ENCODE assay signal across 9 cellular contexts in the genomic region with DNA sequence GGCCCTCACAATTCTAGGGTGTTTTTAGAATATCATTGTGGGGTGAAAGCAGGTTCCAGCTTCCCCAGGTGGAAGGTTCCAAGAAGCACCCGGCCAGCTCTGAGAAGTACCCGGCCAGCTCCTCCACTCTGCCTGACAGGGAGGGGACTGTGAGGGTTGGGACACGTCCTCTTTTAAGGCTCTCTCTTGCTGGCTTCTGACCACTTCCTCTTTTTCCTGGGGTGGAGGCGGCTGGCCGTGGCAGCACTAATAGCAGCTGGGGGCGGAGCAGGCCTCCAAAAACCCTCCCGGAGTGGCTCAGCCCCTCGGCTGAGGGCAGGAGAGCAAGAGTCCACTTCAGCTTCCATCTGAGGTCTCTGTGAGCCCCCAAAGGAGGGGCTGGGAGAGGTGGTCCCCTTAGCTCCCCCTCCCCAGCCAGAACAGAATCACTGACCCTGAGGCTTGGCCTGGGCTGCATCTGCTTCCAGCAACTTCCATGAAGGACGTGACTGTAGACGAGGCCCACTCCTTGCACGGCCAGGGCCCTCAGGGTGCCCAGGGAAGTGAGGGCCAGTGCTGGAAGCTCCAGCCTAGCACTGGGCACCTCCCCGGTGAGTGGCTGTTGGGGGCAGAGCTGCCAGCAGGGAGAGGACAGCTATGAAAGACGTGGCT. TPM values are rescaled to one million over a fixed set of nuclear protein-coding genes. Genes with fewer than 3 reads are reported as not detected.
DNase-seq lines count a peak whose midpoint lies in the region; ATAC-seq and TF ChIP-seq lines count a peak whose summit lies in the region.
"Had no signal": no experiment of that assay in that cellular context is flagged by ENCODE, and none has a peak within 500 bp of the region (broad histone marks: within the 10 kb centered on the region; RNA-seq: fewer than 3 reads in every experiment).

No MANE protein-coding gene starts in this region.

- H3K4me3 Mint-ChIP-seq in WTC11 (no peak overlapping the region), memory B cell (peak overlapping the region; percentile 72)
- H3K4me3 Mint-ChIP-seq: brain had no signal

- no peaks in the 10 kb centered on the region for H3K27me3 Mint-ChIP-seq in WTC11 (ENCODE audit: low read depth)
- H3K27me3 Mint-ChIP-seq in memory B cell, result no peaks in the 10 kb centered on the region

- H3K27ac Mint-ChIP-seq in WTC11 (no peak overlapping the region), memory B cell (peak overlapping the region; percentile 88)
- H3K27ac Mint-ChIP-seq: brain had no signal

- H3K27me3 ChIP-seq in A673 (replicated peaks; ENCODE audit: insufficient read depth, low read depth, low read length, poor library complexity), result no peaks in the 10 kb centered on the region

- H3K9me3 Mint-ChIP-seq in WTC11, result no peaks in the 10 kb centered on the region
- no peaks in the 10 kb centered on the region for H3K9me3 Mint-ChIP-seq in memory B cell

- POLR2A ChIA-PET in WTC11 (lab: Charles Lee) (no interaction called here), A673 (lab: Charles Lee; ENCODE audit: low non-redundant PET) (no interaction called here)

- H3K4me1 Mint-ChIP-seq in WTC11 (peaks cover 11% of the 10 kb centered on the region), memory B cell (peaks cover 39% of the 10 kb centered on the region)
- H3K4me1 Mint-ChIP-seq: brain had no signal

- H3K36me3 ChIP-seq in A673 (ENCODE audit: insufficient read depth, low read length, poor library complexity, severe bottlenecking), result no peaks in the 10 kb centered on the region

- TF ChIP-seq CTCF in WTC11 (IDR thresholded peaks at IDR 0.05), result no peak
- TF ChIP-seq CTCF in A673 (conservative IDR thresholded peaks at IDR 0.05; ENCODE audit: low read depth, low read length), result no peak

- H3K36me3 Mint-ChIP-seq in WTC11, result no peaks in the 10 kb centered on the region
- H3K36me3 Mint-ChIP-seq in memory B cell, result peaks cover 12% of the 10 kb centered on the region
- H3K36me3 Mint-ChIP-seq: brain had no signal

- H3K4me3 ChIP-seq in A673 (ENCODE audit: low read depth, low read length, poor library complexity, severe bottlenecking), result no peak overlapping the region

- ATAC-seq in GM19468 (IDR thresholded peaks at IDR 0.05; ENCODE audit: extremely low read depth, unreplicated experiment) (peak; percentile 57), HG03439 (IDR thresholded peaks at IDR 0.05; ENCODE audit: unreplicated experiment) (peak; percentile 92), WTC11 (peak; percentile 59), memory B cell (ENCODE audit: low read depth) (peak; percentile 99)

- CTCF ChIA-PET in WTC11 (lab: Charles Lee) (interaction anchor here (0.5 to 1.8 kb wide), 8 partner anchors 11 to 127 kb away, joined by 3 to 8 read pairs (median 5); no protein-coding TSS in a partner anchor), A673 (lab: Charles Lee) (no interaction called here)

- BruUV-seq in A673 (replicated peaks; lab: Mats Ljungman, UMichigan), result no TSS peak

- no peak overlapping the region for H3K27ac ChIP-seq in A673 (ENCODE audit: low read depth, low read length, poor library complexity, severe bottlenecking)

- intact Hi-C loops in A673 (cut with micrococcal nuclease; ENCODE audit: unreplicated experiment), result no loop called here

- no peaks in the 10 kb centered on the region for H3K4me1 ChIP-seq in A673 (ENCODE audit: insufficient read depth, low read length, poor library complexity, severe bottlenecking)

- no peaks in the 10 kb centered on the region for H3K9me3 ChIP-seq in A673 (ENCODE audit: low read depth, low read length, poor library complexity, severe bottlenecking)

- DNase-seq in COLO668 (lab: John Stamatoyannopoulos, UW; ENCODE audit: unreplicated experiment) (peak; percentile 10), WTC11 (ENCODE audit: low spot score) (no peak), memory B cell (ENCODE audit: low spot score in 2 of 2) (peak; percentile 64 to 73), A673 (ENCODE audit: low spot score) (no peak), kidney tubule cell (ENCODE audit: low spot score) (no peak)
- no peak for DNase-seq in activated naive CD4-positive, alpha-beta T cell treated with Interleukin-2 at 50 U/mL for 16 hours

TF ChIP-seq in WTC11, 78 proteins besides CTCF, POLR2A, EP300 and RAD21:
- TF ChIP-seq SP1 (CRISPR knock-in tag; conservative IDR thresholded peaks at IDR 0.05) (no peak), GABPB1 (CRISPR knock-in tag; IDR thresholded peaks at IDR 0.05) (no peak), TP53 (CRISPR knock-in tag; IDR thresholded peaks at IDR 0.05) (no peak)
- TF ChIP-seq, protein P1, sequence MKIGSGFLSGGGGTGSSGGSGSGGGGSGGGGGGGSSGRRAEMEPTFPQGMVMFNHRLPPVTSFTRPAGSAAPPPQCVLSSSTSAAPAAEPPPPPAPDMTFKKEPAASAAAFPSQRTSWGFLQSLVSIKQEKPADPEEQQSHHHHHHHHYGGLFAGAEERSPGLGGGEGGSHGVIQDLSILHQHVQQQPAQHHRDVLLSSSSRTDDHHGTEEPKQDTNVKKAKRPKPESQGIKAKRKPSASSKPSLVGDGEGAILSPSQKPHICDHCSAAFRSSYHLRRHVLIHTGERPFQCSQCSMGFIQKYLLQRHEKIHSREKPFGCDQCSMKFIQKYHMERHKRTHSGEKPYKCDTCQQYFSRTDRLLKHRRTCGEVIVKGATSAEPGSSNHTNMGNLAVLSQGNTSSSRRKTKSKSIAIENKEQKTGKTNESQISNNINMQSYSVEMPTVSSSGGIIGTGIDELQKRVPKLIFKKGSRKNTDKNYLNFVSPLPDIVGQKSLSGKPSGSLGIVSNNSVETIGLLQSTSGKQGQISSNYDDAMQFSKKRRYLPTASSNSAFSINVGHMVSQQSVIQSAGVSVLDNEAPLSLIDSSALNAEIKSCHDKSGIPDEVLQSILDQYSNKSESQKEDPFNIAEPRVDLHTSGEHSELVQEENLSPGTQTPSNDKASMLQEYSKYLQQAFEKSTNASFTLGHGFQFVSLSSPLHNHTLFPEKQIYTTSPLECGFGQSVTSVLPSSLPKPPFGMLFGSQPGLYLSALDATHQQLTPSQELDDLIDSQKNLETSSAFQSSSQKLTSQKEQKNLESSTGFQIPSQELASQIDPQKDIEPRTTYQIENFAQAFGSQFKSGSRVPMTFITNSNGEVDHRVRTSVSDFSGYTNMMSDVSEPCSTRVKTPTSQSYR (CRISPR knock-in tag; IDR thresholded peaks at IDR 0.05), result no peak

RNA-seq across cellular contexts. Expression of a gene that starts 26.7 kb away (rescaled TPM):
- total RNA-seq in WTC11 (2021) (7.0 to 8.7 TPM (median 8.6 TPM) in 3 replicates), A673 (2021) (5.6 and 9.6 TPM in 2 replicates)

Comparison
In these comparisons a context has a peak if more than half of its experiments do, and no peak if none do; other contexts are left out.
1. DNase-seq: peak in COLO668 (single experiment) and memory B cell (2 of 2); none in WTC11 (single experiment), activated naive CD4-positive, alpha-beta T cell treated with Interleukin-2 at 50 U/mL for 16 hours (single experiment), A673 (single experiment) and kidney tubule cell (single experiment).
2. Peak in every context shown above with its lines, with median percentiles within 50 percentile points of each other: ATAC-seq.